25 cellular contexts compared by ENCODE assay signal in genomic region chr7:20932785-20933184, GRCh38.
"Had no signal": no experiment of that assay in that cellular context is flagged by ENCODE, and none has a peak within 500 bp of the region (broad histone marks: within the 10 kb centered on the region; RNA-seq: fewer than 3 reads in every experiment).

No MANE protein-coding gene starts in this region.

- H3K4me3 ChIP-seq: cardiac muscle cell, K562 had no signal

- H3K27ac Mint-ChIP-seq: activated CD4-positive, alpha-beta memory T cell treated with anti-CD3 and anti-CD28 coated beads for 36 hours; activated CD4-positive, alpha-beta T cell treated with anti-CD3 and anti-CD28 coated beads, Interleukin-2, amount 10 ng/mL, durations not matched to agents 7 days and 5 days; activated naive CD4-positive, alpha-beta T cell treated with anti-CD3 and anti-CD28 coated beads for 36 hours; activated naive CD8-positive, alpha-beta T cell; T-helper 1 cell treated with Interleukin-12 subunit alpha and Interleukin-12 subunit beta and Interleukin-4 antibody, amounts not matched to agents 30 μg/mL and 1 μg/mL, for 36 hours had no signal

- H3K27me3 Mint-ChIP-seq: activated CD4-positive, alpha-beta memory T cell treated with anti-CD3 and anti-CD28 coated beads for 36 hours; activated CD4-positive, alpha-beta T cell treated with anti-CD3 and anti-CD28 coated beads, Interleukin-2, amount 10 ng/mL, durations not matched to agents 7 days and 5 days had no signal

- ATAC-seq: activated T-cell treated with anti-CD3 and anti-CD28 coated beads, Interleukin-2, amount 50 U/mL, for 4 hours; K562; Panc1; Right ventricle myocardium inferior; SK-N-SH treated with all-trans-retinoic acid at 6 μM for 48 hours had no signal

- H3K4me1 Mint-ChIP-seq: activated CD4-positive, alpha-beta T cell treated with anti-CD3 and anti-CD28 coated beads, Interleukin-2, amount 10 ng/mL, durations not matched to agents 7 days and 5 days had no signal

- H3K36me3 ChIP-seq: cardiac muscle cell had no signal

- H3K27me3 ChIP-seq: cardiac muscle cell had no signal

- H3K36me3 Mint-ChIP-seq: activated CD4-positive, alpha-beta memory T cell treated with anti-CD3 and anti-CD28 coated beads for 36 hours; activated naive CD8-positive, alpha-beta T cell; brain had no signal

- H3K4me3 Mint-ChIP-seq: activated CD4-positive, alpha-beta memory T cell treated with anti-CD3 and anti-CD28 coated beads for 36 hours; activated CD4-positive, alpha-beta T cell treated with anti-CD3 and anti-CD28 coated beads, Interleukin-2, amount 10 ng/mL, durations not matched to agents 7 days and 5 days; activated naive CD4-positive, alpha-beta T cell treated with anti-CD3 and anti-CD28 coated beads for 36 hours; activated naive CD8-positive, alpha-beta T cell; activated T-cell treated with anti-CD3 and anti-CD28 coated beads, Interleukin-2, amount 50 U/mL, for 4 hours; brain; T-helper 1 cell treated with Interleukin-12 subunit alpha and Interleukin-12 subunit beta and Interleukin-4 antibody, amounts not matched to agents 30 μg/mL and 1 μg/mL, for 36 hours had no signal

- DNase-seq: activated CD4-positive, alpha-beta memory T cell treated with anti-CD3 and anti-CD28 coated beads for 36 hours; activated CD4-positive, alpha-beta T cell treated with anti-CD3 and anti-CD28 coated beads, Interleukin-2, amount 10 ng/mL, durations not matched to agents 7 days and 5 days; activated CD4-positive, CD25-positive, alpha-beta regulatory T cell; activated CD8-positive, alpha-beta memory T cell treated with anti-CD3 and anti-CD28 coated beads for 24 hours; activated gamma-delta T cell; activated naive CD4-positive, alpha-beta T cell treated with anti-CD3 and anti-CD28 coated beads for 36 hours; activated T-cell treated with anti-CD3 and anti-CD28 coated beads, Interleukin-2, amount 50 U/mL, for 4 hours; amygdala; Karpas-422; NCI-H1105 treated with DMSO at 0.1 percent for 48 hours; NCI-H2029; NCI-H2171; NCI-H446 treated with DMSO at 0.1 percent for 48 hours; NCI-H524 treated with DMSO at 0.1 percent for 48 hours; NCI-H774; RPMI8226; SW 1271 had no signal

- H3K9me3 Mint-ChIP-seq: activated CD4-positive, alpha-beta memory T cell treated with anti-CD3 and anti-CD28 coated beads for 36 hours; activated CD4-positive, alpha-beta T cell treated with anti-CD3 and anti-CD28 coated beads, Interleukin-2, amount 10 ng/mL, durations not matched to agents 7 days and 5 days; T-helper 1 cell treated with Interleukin-12 subunit alpha and Interleukin-12 subunit beta and Interleukin-4 antibody, amounts not matched to agents 30 μg/mL and 1 μg/mL, for 36 hours had no signal

- H3K27ac ChIP-seq: cardiac muscle cell had no signal
